8 cellular contexts compared by ENCODE assay signal in the genomic region with DNA sequence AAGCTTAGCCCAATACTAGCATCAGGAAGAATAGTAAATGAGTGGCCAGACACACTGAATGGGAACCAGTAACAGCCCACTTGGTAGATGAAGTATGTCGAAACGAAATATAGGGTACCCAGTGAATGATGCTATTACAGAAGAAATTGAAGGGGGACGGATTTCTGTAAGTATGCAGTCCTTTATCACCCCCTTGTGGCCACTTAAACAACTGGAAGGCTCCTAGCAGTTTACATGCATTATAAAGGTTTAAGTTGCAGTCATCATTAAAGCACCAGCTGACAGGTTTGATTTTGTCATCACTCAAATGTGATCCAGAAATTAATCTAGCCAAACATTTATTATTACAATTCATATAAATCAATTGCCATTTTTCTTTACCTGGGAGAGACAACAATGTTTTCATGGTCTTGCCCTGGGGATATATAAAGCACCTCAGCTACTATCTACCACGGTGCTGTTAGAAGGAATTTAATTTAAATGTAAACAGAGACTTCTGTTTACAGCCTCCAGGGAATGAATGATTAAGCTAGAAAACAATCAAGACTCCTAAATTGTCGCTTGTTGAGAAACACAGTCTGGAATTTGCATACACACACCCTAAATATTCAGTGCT. TPM values are rescaled to one million over a fixed set of nuclear protein-coding genes. Genes with fewer than 3 reads are reported as not detected.
DNase-seq lines count a peak whose midpoint lies in the region; ATAC-seq and TF ChIP-seq lines count a peak whose summit lies in the region.

No MANE protein-coding gene starts in this region.

- no peaks in the 10 kb centered on the region for H3K27me3 Mint-ChIP-seq in glutamatergic neuron (ENCODE audit: unreplicated experiment)

- H3K9me3 Mint-ChIP-seq in glutamatergic neuron (ENCODE audit: unreplicated experiment), result no peaks in the 10 kb centered on the region

- ATAC-seq in GM19372 (IDR thresholded peaks at IDR 0.05; ENCODE audit: low read depth, unreplicated experiment) (peak; percentile 86), HG03442 (IDR thresholded peaks at IDR 0.05; ENCODE audit: unreplicated experiment) (peak; percentile 68)

- H3K4me3 ChIP-seq in retinal pigment epithelial cell (ENCODE audit: low read length), result no peak overlapping the region

- peak; percentile 62 for DNase-seq in DMS53 (lab: John Stamatoyannopoulos, UW)
- DNase-seq in NOMO-1 (lab: John Stamatoyannopoulos, UW; ENCODE audit: unreplicated experiment in 2 of 2), result peak; percentile 13 to 54
- DNase-seq in activated gamma-delta T cell treated with anti-CD3 and anti-CD28 coated beads, Interleukin-2, amount 50 U/mL, for 16 hours (ENCODE audit: low read depth), result peak; percentile 33
- DNase-seq in glutamatergic neuron, result no peak
- no peak for DNase-seq in retinal pigment epithelial cell (ENCODE audit: low read depth)
- DNase-seq in NK-92 treated with Interleukin-12 subunit alpha and Interleukin-12 subunit beta, amount 100 ng/mL, for 24 hours (lab: John Stamatoyannopoulos, UW), result no peak

- TF ChIP-seq CTCF in glutamatergic neuron (IDR thresholded peaks at IDR 0.05; ENCODE audit: partially characterized antibody, unreplicated experiment), result peak; percentile 85
- peak; percentile 87 for TF ChIP-seq CTCF in retinal pigment epithelial cell (conservative IDR thresholded peaks at IDR 0.05; ENCODE audit: low read depth, low read length)

- H3K27ac Mint-ChIP-seq in glutamatergic neuron (ENCODE audit: unreplicated experiment), result no peak overlapping the region

- H3K4me1 Mint-ChIP-seq in glutamatergic neuron (ENCODE audit: low read depth, unreplicated experiment), result no peaks in the 10 kb centered on the region

- no peak overlapping the region for H3K4me3 Mint-ChIP-seq in glutamatergic neuron (ENCODE audit: unreplicated experiment)

- H3K36me3 Mint-ChIP-seq in glutamatergic neuron (ENCODE audit: unreplicated experiment), result no peaks in the 10 kb centered on the region

RNA-seq across cellular contexts. Expression of gene EIF1B, which starts 7.7 kb away (rescaled TPM):
- 130 TPM for total RNA-seq in glutamatergic neuron (ENCODE audit: unreplicated experiment)

Comparison
In these comparisons a context has a peak if more than half of its experiments do, and no peak if none do; other contexts are left out.
1. DNase-seq: peak in DMS53 (single experiment), NOMO-1 (2 of 2) and activated gamma-delta T cell treated with anti-CD3 and anti-CD28 coated beads, Interleukin-2, amount 50 U/mL, for 16 hours (single experiment); none in glutamatergic neuron (single experiment), retinal pigment epithelial cell (single experiment) and NK-92 treated with Interleukin-12 subunit alpha and Interleukin-12 subunit beta, amount 100 ng/mL, for 24 hours (single experiment).